Comparison of ENCODE assay signal across 9 cellular contexts in genomic region chr17:3004925-3005324, GRCh38. TPM values are rescaled to one million over a fixed set of nuclear protein-coding genes. Genes with fewer than 3 reads are reported as not detected.
DNase-seq lines count a peak whose midpoint lies in the region; ATAC-seq, FAIRE-seq and TF ChIP-seq lines count a peak whose summit lies in the region.
"Had no signal": no experiment of that assay in that cellular context is flagged by ENCODE, and none has a peak within 500 bp of the region (broad histone marks: within the 10 kb centered on the region; RNA-seq: fewer than 3 reads in every experiment).

No MANE protein-coding gene starts in this region.

- POLR2A ChIA-PET in A549 (lab: Yijun Ruan, JAX), result no interaction called here
- POLR2A ChIA-PET in naive thymus-derived CD4-positive, alpha-beta T cell (lab: Charles Lee), result interaction anchor here (0.6 kb wide), 1 partner anchor 716 kb away, joined by 5 read pairs; no protein-coding TSS in a partner anchor

- TF ChIP-seq EP300 in A549 (IDR thresholded peaks at IDR 0.05), result no peak

- H3K27me3 ChIP-seq in naive thymus-derived CD4-positive, alpha-beta T cell (ENCODE audit: control insufficient read depth in 2 of 2, insufficient read depth in 2 of 2, low read length in 2 of 2), result no peaks in the 10 kb centered on the region

- TF ChIP-seq POLR2A in A549 (IDR thresholded peaks at IDR 0.05; ENCODE audit: low read length), result no peak

- H3K4me3 ChIP-seq in A549, result no peak overlapping the region
- H3K4me3 ChIP-seq in coronary artery, result peak overlapping the region; percentile 66
- no peak overlapping the region for H3K4me3 ChIP-seq in naive thymus-derived CD4-positive, alpha-beta T cell (ENCODE audit: low read length)

- no peak for TF ChIP-seq RAD21 in A549 (conservative IDR thresholded peaks at IDR 0.05 in 1 of 2, IDR thresholded peaks at IDR 0.05 in 1 of 2)

- intact Hi-C loops in naive thymus-derived CD4-positive, alpha-beta T cell (cut with micrococcal nuclease), result loop anchor here in 1 of 2 donors (1.0 to 5.0 kb wide), 2 partner anchors 43 to 73 kb away; no protein-coding TSS in a partner anchor

- 90% methylated on average over 13 of the region's 13 CpGs for WGBS in A549 (ENCODE audit: missing lambda C conversion rate)

- peak overlapping the region in 7 of 10 donors; percentile 56 to 88 (median 84) for H3K4me3 Mint-ChIP-seq in naive thymus-derived CD4-positive, alpha-beta T cell

- CTCF ChIA-PET in A549 (lab: Yijun Ruan, JAX), result interaction anchor here (0.6 to 22.4 kb wide), 17 partner anchors 8 to 219 kb away, joined by 3 to 550 read pairs (median 4); no protein-coding TSS in a partner anchor
- CTCF ChIA-PET in naive thymus-derived CD4-positive, alpha-beta T cell (lab: Charles Lee), result no interaction called here

- H3K36me3 ChIP-seq in naive thymus-derived CD4-positive, alpha-beta T cell (ENCODE audit: control insufficient read depth in 2 of 3, insufficient read depth in 3 of 3, low read length in 3 of 3), result peaks cover 0 to 21% (median 9%) of the 10 kb centered on the region in 3 experiments

- peaks cover 0 to 17% (median 5%) of the 10 kb centered on the region in 5 donors for H3K36me3 Mint-ChIP-seq in naive thymus-derived CD4-positive, alpha-beta T cell

- peak overlapping the region; percentile 91 for H3K27ac ChIP-seq in A549
- H3K27ac ChIP-seq in coronary artery, result peak overlapping the region; percentile 86 to 88
- no peak overlapping the region for H3K27ac ChIP-seq in naive thymus-derived CD4-positive, alpha-beta T cell (ENCODE audit: low read depth, low read length)

- no peaks in the 10 kb centered on the region for H3K27me3 Mint-ChIP-seq in naive thymus-derived CD4-positive, alpha-beta T cell

- ATAC-seq in A549, result no peak
- no peak for ATAC-seq in naive thymus-derived CD4-positive, alpha-beta T cell
- no peak for ATAC-seq in GM19467 (IDR thresholded peaks at IDR 0.05; ENCODE audit: unreplicated experiment)

- H3K4me1 Mint-ChIP-seq in naive thymus-derived CD4-positive, alpha-beta T cell, result peaks cover 0 to 36% (median 23%) of the 10 kb centered on the region in 7 donors

- H3K9me3 ChIP-seq in A549, result no peaks in the 10 kb centered on the region
- no peaks in the 10 kb centered on the region for H3K9me3 ChIP-seq in naive thymus-derived CD4-positive, alpha-beta T cell (ENCODE audit: control insufficient read depth in 2 of 3, low read length in 3 of 3)

- H3K27ac Mint-ChIP-seq in naive thymus-derived CD4-positive, alpha-beta T cell, result peak overlapping the region in 8 of 9 donors; percentile 65 to 92 (median 86)

- no peak for FAIRE-seq in A549 (lab: Jason Lieb, UNC)

- H3K4me2 ChIP-seq in A549, result peak overlapping the region; percentile 78

- no peak for TF ChIP-seq CTCF in A549 (IDR thresholded peaks at IDR 0.05)
- no peak for TF ChIP-seq CTCF in coronary artery (IDR thresholded peaks at IDR 0.05)

- peaks cover 0 to 2% (median 0%) of the 10 kb centered on the region in 11 donors for H3K9me3 Mint-ChIP-seq in naive thymus-derived CD4-positive, alpha-beta T cell

- peaks cover 40% of the 10 kb centered on the region for H3K4me1 ChIP-seq in A549
- peaks cover 0 to 21% of the 10 kb centered on the region in 2 donors for H3K4me1 ChIP-seq in naive thymus-derived CD4-positive, alpha-beta T cell (ENCODE audit: control insufficient read depth in 2 of 2, insufficient read depth in 2 of 2, low read length in 2 of 2)

- DNase-seq in A549 (ENCODE audit: low read depth in 1 of 2, low spot score in 1 of 2), result no peak
- DNase-seq in HT-29 (ENCODE audit: low spot score), result peak; percentile 29
- DNase-seq in coronary artery (ENCODE audit: low spot score), result no peak
- DNase-seq in naive thymus-derived CD4-positive, alpha-beta T cell, result no peak
- DNase-seq in dedifferentiated amniotic fluid mesenchymal stem cell (ENCODE audit: extremely low spot score), result no peak
- no peak for DNase-seq in HK-2 (ENCODE audit: unreplicated experiment)
- DNase-seq in NCI-H748 (lab: John Stamatoyannopoulos, UW; ENCODE audit: unreplicated experiment), result no peak

TF ChIP-seq in A549, 52 proteins besides CTCF, POLR2A, EP300 and RAD21:
- TF ChIP-seq SMC3 (IDR thresholded peaks at IDR 0.05) (no peak), EHMT2 (IDR thresholded peaks at IDR 0.05; ENCODE audit: low read depth) (no peak), CBX2 (IDR thresholded peaks at IDR 0.05; ENCODE audit: borderline replicate concordance, low read depth) (no peak), ZC3H11A (IDR thresholded peaks at IDR 0.05) (no peak), REST (IDR thresholded peaks at IDR 0.05) (no peak), CEBPB (IDR thresholded peaks at IDR 0.05) (no peak), NPAS2 (CRISPR knock-in tag; IDR thresholded peaks at IDR 0.05; ENCODE audit: borderline replicate concordance) (no peak), HOXB5 (CRISPR knock-in tag; IDR thresholded peaks at IDR 0.05) (no peak), ZNF302 (CRISPR knock-in tag; IDR thresholded peaks at IDR 0.05) (no peak), USF2 (IDR thresholded peaks at IDR 0.05) (no peak)

RNA-seq across cellular contexts. Expression of gene OR1D5, which starts 58.5 kb away (rescaled TPM):
- polyA plus RNA-seq in A549 (2011; rRNA removed), result not detected in 2 replicates
- not detected in 2 replicates for polyA plus RNA-seq in A549 (2012; cell fraction: cytosol; rRNA removed)
- polyA plus RNA-seq in A549 (2012; cell fraction: nucleus; rRNA removed), result not detected in 2 replicates
- polyA plus RNA-seq in A549 (2017; fragmentation: RNase III; extraction: RNeasy Plus Mini Kit Qiagen cat#74134 plus additional on column Dnase treatment), result not detected in 3 replicates
- polyA minus RNA-seq in A549 (2011; rRNA and poly(A)+ RNA removed), result not detected in 2 replicates
- total RNA-seq in HT-29 (2014; rRNA removed; shearing (Covaris generic)), result not detected in 2 replicates
- total RNA-seq in naive thymus-derived CD4-positive, alpha-beta T cell, result not detected
- polyA plus RNA-seq in naive thymus-derived CD4-positive, alpha-beta T cell, result not detected
- total RNA-seq: liver had no signal
- polyA plus RNA-seq: liver had no signal
